In genomic region chr2:240791821-240792657, GRCh38 we compare ENCODE assay signal across 1 cellular context.
TF ChIP-seq lines count a peak whose summit lies in the region.

No MANE protein-coding gene starts in this region.

TF ChIP-seq in H1, 55 proteins besides CTCF, POLR2A, EP300 and RAD21:
- TF ChIP-seq SIRT6 (IDR thresholded peaks at IDR 0.05; ENCODE audit: low read length) = no peak
- no peak for TF ChIP-seq MAX (IDR thresholded peaks at IDR 0.05)
